ENCODE assay signal across 8 cellular contexts in the genomic region with DNA sequence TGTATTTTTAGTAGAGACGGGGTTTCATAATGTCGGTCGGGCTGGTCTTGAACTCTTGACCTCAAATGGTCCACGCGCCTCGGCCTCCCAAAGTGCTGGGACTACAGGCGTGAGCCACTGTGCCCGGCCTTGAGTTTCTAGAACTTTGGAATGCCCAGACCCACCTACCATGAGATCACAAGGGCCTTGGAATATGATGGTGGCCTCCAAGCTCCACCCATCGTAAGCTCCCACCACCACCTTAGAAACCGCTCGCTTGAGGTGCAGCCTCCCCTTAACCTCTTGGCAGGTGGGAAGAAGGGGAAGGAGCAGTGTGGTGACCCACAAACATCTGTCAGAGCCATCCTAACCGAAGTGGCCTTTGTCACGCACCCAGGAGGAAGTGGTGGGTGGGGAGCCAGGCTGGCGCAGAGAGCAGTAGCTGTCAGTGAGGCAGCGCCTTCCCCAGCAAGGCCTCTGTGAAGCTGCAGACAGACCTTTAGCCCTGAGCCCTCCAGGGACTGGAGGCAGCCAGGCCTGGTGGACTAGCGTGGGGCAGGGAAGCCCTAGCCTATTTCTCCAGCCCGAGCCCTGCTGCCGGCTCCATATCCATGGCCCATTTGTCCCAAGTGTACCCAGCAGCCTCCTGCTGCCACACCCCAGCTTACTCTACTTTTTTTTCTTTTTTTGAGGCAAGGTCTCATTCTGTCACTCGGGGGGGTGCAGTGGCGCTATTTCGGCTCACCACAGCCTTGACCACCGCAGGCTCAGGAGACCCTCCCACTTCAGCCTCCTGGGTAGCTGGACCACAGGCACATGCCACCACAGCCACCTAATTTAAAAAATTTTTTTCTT. TPM values are rescaled to one million over a fixed set of nuclear protein-coding genes. Genes with fewer than 3 reads are reported as not detected.
DNase-seq lines count a peak whose midpoint lies in the region; ATAC-seq and TF ChIP-seq lines count a peak whose summit lies in the region.

No MANE protein-coding gene starts in this region.

- H3K9me2 ChIP-seq in Loucy (replicated peaks; ENCODE audit: low read depth, low read length) = no peaks in the 10 kb centered on the region

- H3K27me3 ChIP-seq in Loucy (ENCODE audit: insufficient read depth, low read length, poor library complexity, severe bottlenecking) (no peaks in the 10 kb centered on the region), lung (ENCODE audit: control insufficient read depth, insufficient read depth) (no peaks in the 10 kb centered on the region), thyroid gland (no peaks in the 10 kb centered on the region), ovary (no peaks in the 10 kb centered on the region)

- peak overlapping the region; percentile 9; the same call in 1 of the 2 replicates for H2AFZ ChIP-seq in Loucy (ENCODE audit: low read length)

- no peaks in the 10 kb centered on the region for H3K79me2 ChIP-seq in Loucy (ENCODE audit: insufficient read depth, low read length)

- intact Hi-C loops in thyroid gland (cut with DNase I) (no loop called here), ovary (cut with DNase I) (no loop called here)

- H3K9ac ChIP-seq in Loucy (ENCODE audit: low read depth, low read length, poor library complexity, severe bottlenecking) = peak overlapping the region; percentile 73

- H3K4me3 ChIP-seq in Loucy (ENCODE audit: low read length, poor library complexity, severe bottlenecking) (peak overlapping the region; percentile 47), lung (no peak overlapping the region), thyroid gland (replicated peaks in 1 of 3) (no peak overlapping the region), ovary (no peak overlapping the region)

- TF ChIP-seq EP300 in ovary (IDR thresholded peaks at IDR 0.05) = no peak

- no peak overlapping the region for H3K27ac ChIP-seq in lung (ENCODE audit: low read depth in 1 of 2, low read length in 1 of 2)
- H3K27ac ChIP-seq in thyroid gland = no peak overlapping the region
- H3K27ac ChIP-seq in ovary = no peak overlapping the region

- H4K20me1 ChIP-seq in Loucy (ENCODE audit: insufficient read depth, low read length, poor library complexity, severe bottlenecking) = no peaks in the 10 kb centered on the region

- H3K4me1 ChIP-seq in Loucy (ENCODE audit: insufficient read depth, low read length, poor library complexity, severe bottlenecking) = peaks cover 39% of the 10 kb centered on the region
- no peaks in the 10 kb centered on the region for H3K4me1 ChIP-seq in lung (ENCODE audit: control insufficient read depth in 2 of 2, insufficient read depth in 2 of 2, low read length in 2 of 2)
- no peaks in the 10 kb centered on the region for H3K4me1 ChIP-seq in thyroid gland
- no peaks in the 10 kb centered on the region for H3K4me1 ChIP-seq in ovary (ENCODE audit: insufficient read depth)

- TF ChIP-seq POLR2A in thyroid gland (IDR thresholded peaks at IDR 0.05) = no peak
- TF ChIP-seq POLR2A in ovary (IDR thresholded peaks at IDR 0.05) = no peak

- WGBS in lung, 2 donors = 38 to 59% methylated on average over 22 of the region's 22 CpGs
- 77 to 83% methylated on average over 20 to 22 of the region's 22 CpGs for WGBS in thyroid gland, 2 donors
- WGBS in ovary, 3 donors = 81 to 85% (median 84%) methylated on average over 22 of the region's 22 CpGs

- peak overlapping the region; percentile 70 for H3K4me2 ChIP-seq in Loucy (ENCODE audit: low read depth, low read length, poor library complexity, severe bottlenecking)

- 0 out of 2 replicates have a peak, but pooled peaks cover 2% of the 10 kb centered on the region for H3F3A ChIP-seq in Loucy (ENCODE audit: low read depth)

- TF ChIP-seq CTCF in Loucy (conservative IDR thresholded peaks at IDR 0.05; ENCODE audit: low read length) (no peak), lung (IDR thresholded peaks at IDR 0.05; ENCODE audit: control extremely low read depth, extremely low read depth) (no peak), thyroid gland (IDR thresholded peaks at IDR 0.05) (no peak), ovary (IDR thresholded peaks at IDR 0.05) (no peak)

- H3K36me3 ChIP-seq in Loucy (ENCODE audit: insufficient read depth, low read length) = no peaks in the 10 kb centered on the region
- H3K36me3 ChIP-seq in lung (ENCODE audit: control insufficient read depth in 2 of 2, insufficient read depth in 2 of 2, low read length in 2 of 2) = no peaks in the 10 kb centered on the region
- H3K36me3 ChIP-seq in thyroid gland = no peaks in the 10 kb centered on the region
- H3K36me3 ChIP-seq in ovary = no peaks in the 10 kb centered on the region

- peak; percentile 78 for ATAC-seq in GM21576 (IDR thresholded peaks at IDR 0.05; ENCODE audit: unreplicated experiment)
- ATAC-seq in lung (ENCODE audit: insufficient read depth, low FRiP score) = no peak

- DNase-seq in Daoy (ENCODE audit: low read depth) (peak; percentile 5), lung (ENCODE audit: low spot score) (peak; percentile 48), thyroid gland (peak; percentile 8 to 17), ovary (no peak), NCI-H1436 treated with DMSO at 0.1 percent for 48 hours (lab: John Stamatoyannopoulos, UW) (no peak)
- DNase-seq in activated CD8-positive, alpha-beta memory T cell treated with anti-CD3 and anti-CD28 coated beads, Interleukin-2, amount 50 U/mL, for 1 hour (ENCODE audit: extremely low read depth) = peak; percentile 42

- H3K9me3 ChIP-seq in Loucy (ENCODE audit: insufficient read depth, low read depth, low read length) (no peaks in the 10 kb centered on the region), lung (ENCODE audit: control insufficient read depth in 2 of 2, insufficient read depth in 1 of 2, low read length in 1 of 2) (no peaks in the 10 kb centered on the region), thyroid gland (no peaks in the 10 kb centered on the region), ovary (no peaks in the 10 kb centered on the region)

RNA-seq across cellular contexts. Expression of gene SEPHS2, which starts 13.1 kb away (rescaled TPM):
- total RNA-seq in Daoy (2014; rRNA removed; shearing (Covaris generic)) = 5.0 and 6.4 TPM in 2 replicates
- total RNA-seq in lung (10 to 100 TPM; 17.1 to 54.5 TPM), thyroid gland (10 to 100 TPM; 34.5 to 41.3 (median 39.9) TPM), ovary (10 to 100 TPM; 13.1 to 38.9 (median 25.6) TPM)
- polyA plus RNA-seq in lung (10 to 100 TPM; 37.5 to 68.6 TPM), ovary (10 to 100 TPM; 19.3 to 37.1 TPM)

RNA-seq across cellular contexts. Expression of gene ITGAL, which starts 13.8 kb away (rescaled TPM):
- total RNA-seq in Daoy (2014; rRNA removed; shearing (Covaris generic)) = not detected in 2 replicates
- total RNA-seq in lung (10 to 100 TPM; 14.4 to 48.1 TPM), thyroid gland (1 to 10 TPM in 3 of 4 donors, under 1 TPM in 1; 0.56 to 4.6 (median 2.8) TPM), ovary (1 to 10 TPM in 6 of 7 donors, under 1 TPM in 1; 0.95 to 2.9 (median 2.0) TPM)
- polyA plus RNA-seq in lung (10 to 100 TPM; 15.2 to 32.8 TPM), ovary (10 to 100 TPM in 1 of 2 donors, under 1 TPM in 1; 0.90 to 13.1 TPM)

RNA-seq across cellular contexts. Expression of gene DCTPP1, which starts 28.9 kb away (rescaled TPM):
- total RNA-seq in Daoy (2014; rRNA removed; shearing (Covaris generic)) = 27.3 and 30.3 TPM in 2 replicates
- total RNA-seq in lung (10 to 100 TPM; 13.2 to 33.8 TPM), thyroid gland (10 to 100 TPM; 18.8 to 26.4 (median 22.5) TPM), ovary (10 to 100 TPM; 13.2 to 34.4 (median 22.9) TPM)
- polyA plus RNA-seq in lung (10 to 100 TPM; 20.3 to 50.9 TPM), ovary (10 to 100 TPM; 16.3 to 20.3 TPM)

RNA-seq across cellular contexts. Expression of gene ZNF771, which starts 51.4 kb away (rescaled TPM):
- 13.8 and 19.7 TPM in 2 replicates for total RNA-seq in Daoy (2014; rRNA removed; shearing (Covaris generic))
- total RNA-seq in lung = 1 to 10 TPM; 3.0 to 7.2 TPM
- 1 to 10 TPM; 3.3 to 5.4 TPM for polyA plus RNA-seq in lung
- 10 to 100 TPM in 3 of 4 donors, 1 to 10 TPM in 1; 9.1 to 29.5 (median 19.1) TPM for total RNA-seq in thyroid gland
- 10 to 100 TPM; 12.4 to 33.3 (median 18.7) TPM for total RNA-seq in ovary
- 10 to 100 TPM in 1 of 2 donors, 1 to 10 TPM in 1; 4.1 to 12.8 TPM for polyA plus RNA-seq in ovary

Comparison
In these comparisons a context has a peak if more than half of its experiments do, and no peak if none do; other contexts are left out.
1. DNase-seq: peak in Daoy (single experiment), activated CD8-positive, alpha-beta memory T cell treated with anti-CD3 and anti-CD28 coated beads, Interleukin-2, amount 50 U/mL, for 1 hour (single experiment), lung (single experiment) and thyroid gland (2 of 2); none in ovary (0 of 5) and NCI-H1436 treated with DMSO at 0.1 percent for 48 hours (single experiment).